8 cellular contexts compared by ENCODE assay signal in the genomic region with DNA sequence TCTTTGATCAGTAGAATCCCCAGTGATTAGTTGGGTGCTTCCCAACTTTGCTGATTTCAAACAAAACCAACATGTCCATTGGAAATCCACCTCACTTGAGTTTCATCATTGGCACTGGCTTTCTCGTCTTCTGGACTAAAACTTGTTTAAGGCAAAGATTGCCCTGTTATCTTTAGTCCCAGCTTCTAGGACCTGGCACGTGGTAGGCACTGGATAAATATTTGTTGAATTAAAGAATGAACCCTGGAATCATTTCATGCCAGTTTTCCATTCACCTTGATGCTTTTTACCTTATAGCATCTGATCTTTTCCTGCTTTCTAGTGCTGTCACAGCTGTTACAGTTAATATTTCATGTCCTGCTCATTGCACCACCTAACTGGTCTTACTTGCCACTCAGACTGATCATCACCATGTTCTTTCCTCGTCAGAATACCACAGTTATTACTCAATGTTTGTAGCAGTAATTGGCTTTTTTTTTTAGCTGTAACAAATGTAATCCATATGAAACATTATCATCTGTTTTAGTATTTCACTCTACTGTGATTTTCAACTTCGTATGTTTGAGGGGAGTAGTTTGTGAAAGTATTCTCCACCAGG. TPM values are rescaled to one million over a fixed set of nuclear protein-coding genes. Genes with fewer than 3 reads are reported as not detected.
DNase-seq lines count a peak whose midpoint lies in the region; ATAC-seq and TF ChIP-seq lines count a peak whose summit lies in the region.

No MANE protein-coding gene starts in this region.

- CTCF ChIA-PET in activated CD8-positive, alpha-beta memory T cell treated with anti-CD3 and anti-CD28 coated beads, Interleukin-2, amount 10 ng/mL, durations not matched to agents 7 days and 5 days (lab: Charles Lee): no interaction called here

- no peak for DNase-seq in activated CD8-positive, alpha-beta memory T cell treated with anti-CD3 and anti-CD28 coated beads, Interleukin-2, amount 10 ng/mL, durations not matched to agents 7 days and 5 days
- no peak for DNase-seq in activated CD8-positive, alpha-beta memory T cell treated with anti-CD3 and anti-CD28 coated beads for 24 hours
- DNase-seq in RPMI8226: peak; percentile 4
- peak; percentile 70 to 81 for DNase-seq in erythroblast (lab: John Stamatoyannopoulos, UW)
- DNase-seq in progenitor cell of endocrine pancreas (ENCODE audit: low spot score, unreplicated experiment): no peak
- no peak for DNase-seq in NCI-H2081 (lab: John Stamatoyannopoulos, UW)
- DNase-seq in NCI-H2171 (lab: John Stamatoyannopoulos, UW): no peak

- peaks cover 11% of the 10 kb centered on the region for H3K36me3 Mint-ChIP-seq in activated CD8-positive, alpha-beta memory T cell treated with anti-CD3 and anti-CD28 coated beads, Interleukin-2, amount 10 ng/mL, durations not matched to agents 7 days and 5 days
- peaks cover 1% of the 10 kb centered on the region for H3K36me3 Mint-ChIP-seq in progenitor cell of endocrine pancreas (ENCODE audit: insufficient read depth)

- peak overlapping the region; percentile 96 for H3K27ac Mint-ChIP-seq in activated CD8-positive, alpha-beta memory T cell treated with anti-CD3 and anti-CD28 coated beads, Interleukin-2, amount 10 ng/mL, durations not matched to agents 7 days and 5 days
- H3K27ac Mint-ChIP-seq in progenitor cell of endocrine pancreas: peak overlapping the region; percentile 71

- H3K9me3 Mint-ChIP-seq in activated CD8-positive, alpha-beta memory T cell treated with anti-CD3 and anti-CD28 coated beads, Interleukin-2, amount 10 ng/mL, durations not matched to agents 7 days and 5 days (ENCODE audit: low read depth): no peaks in the 10 kb centered on the region
- H3K9me3 Mint-ChIP-seq in progenitor cell of endocrine pancreas (ENCODE audit: low read depth): peaks cover 6% of the 10 kb centered on the region

- peaks cover 52% of the 10 kb centered on the region for H3K4me1 Mint-ChIP-seq in activated CD8-positive, alpha-beta memory T cell treated with anti-CD3 and anti-CD28 coated beads, Interleukin-2, amount 10 ng/mL, durations not matched to agents 7 days and 5 days
- H3K4me1 Mint-ChIP-seq in progenitor cell of endocrine pancreas (ENCODE audit: low read depth): peaks cover 26% of the 10 kb centered on the region

- H3K4me3 Mint-ChIP-seq in activated CD8-positive, alpha-beta memory T cell treated with anti-CD3 and anti-CD28 coated beads, Interleukin-2, amount 10 ng/mL, durations not matched to agents 7 days and 5 days: peak overlapping the region; percentile 89
- peak overlapping the region; percentile 98 for H3K4me3 Mint-ChIP-seq in progenitor cell of endocrine pancreas (ENCODE audit: low read depth)

- ATAC-seq in activated CD8-positive, alpha-beta memory T cell treated with anti-CD3 and anti-CD28 coated beads, Interleukin-2, amount 10 ng/mL, durations not matched to agents 7 days and 5 days: no peak
- no peak for ATAC-seq in GM19328 (IDR thresholded peaks at IDR 0.05; ENCODE audit: unreplicated experiment)

- no peak for TF ChIP-seq CTCF in progenitor cell of endocrine pancreas (IDR thresholded peaks at IDR 0.05; ENCODE audit: unreplicated experiment)

- no peaks in the 10 kb centered on the region for H3K27me3 Mint-ChIP-seq in activated CD8-positive, alpha-beta memory T cell treated with anti-CD3 and anti-CD28 coated beads, Interleukin-2, amount 10 ng/mL, durations not matched to agents 7 days and 5 days
- no peaks in the 10 kb centered on the region for H3K27me3 Mint-ChIP-seq in progenitor cell of endocrine pancreas

- TF ChIP-seq POLR2A in erythroblast (IDR thresholded peaks at IDR 0.05; ENCODE audit: low read length): no peak

RNA-seq across cellular contexts. Expression of a gene that starts 7.3 kb away (rescaled TPM):
- under 1 TPM in 1 of 2 experiments, not detected in 1; 0.18 TPM for total RNA-seq in activated CD8-positive, alpha-beta memory T cell treated with anti-CD3 and anti-CD28 coated beads, Interleukin-2, amount 10 ng/mL, durations not matched to agents 7 days and 5 days
- 0.10 and 0.16 TPM in 2 replicates for total RNA-seq in progenitor cell of endocrine pancreas

Comparison
In these comparisons a context has a peak if more than half of its experiments do, and no peak if none do; other contexts are left out.
1. DNase-seq: peak in RPMI8226 (single experiment) and erythroblast (2 of 2); none in activated CD8-positive, alpha-beta memory T cell treated with anti-CD3 and anti-CD28 coated beads, Interleukin-2, amount 10 ng/mL, durations not matched to agents 7 days and 5 days (single experiment), activated CD8-positive, alpha-beta memory T cell treated with anti-CD3 and anti-CD28 coated beads for 24 hours (single experiment), progenitor cell of endocrine pancreas (single experiment), NCI-H2081 (0 of 2) and NCI-H2171 (single experiment).